Comparison of ENCODE assay signal across 5 cellular contexts in the genomic region with DNA sequence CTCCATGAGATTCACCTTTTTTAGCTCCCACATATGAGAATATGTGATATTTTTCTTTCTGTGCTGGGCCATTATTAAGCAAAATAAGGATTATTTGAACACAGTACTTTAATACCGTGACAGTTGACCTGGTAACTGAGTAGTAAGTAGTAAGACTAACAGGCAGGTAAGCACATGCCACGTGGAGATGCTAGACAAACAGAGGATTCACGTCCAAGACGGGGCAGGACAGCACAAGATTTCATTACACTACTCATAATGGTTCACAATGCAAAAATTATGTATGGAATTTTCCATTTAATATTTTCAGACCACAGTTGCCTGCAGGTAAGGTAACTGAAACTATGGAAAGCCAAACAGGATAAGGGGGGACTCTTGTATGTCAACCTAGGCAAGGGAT.
DNase-seq lines count a peak whose midpoint lies in the region; ATAC-seq and TF ChIP-seq lines count a peak whose summit lies in the region.
"Not testable (repeated sequence)": the region's sequence is repeated elsewhere in the genome, so short reads cannot be mapped to it uniquely, and the experiment has no call there.

No MANE protein-coding gene starts in this region.

- H3K27ac ChIP-seq in RWPE2 (ENCODE audit: poor library complexity, severe bottlenecking); foreskin keratinocyte; prostate gland: not testable (repeated sequence)
- H3K27ac ChIP-seq in mammary epithelial cell (ENCODE audit: insufficient read depth, low read depth, low read length) = peak overlapping the region; percentile 22

- TF ChIP-seq CTCF in RWPE2 (IDR thresholded peaks at IDR 0.05; ENCODE audit: poor library complexity, severe bottlenecking); mammary epithelial cell (conservative IDR thresholded peaks at IDR 0.05 in 1 of 2, IDR thresholded peaks at IDR 0.05 in 1 of 2; ENCODE audit: extremely low read depth in 1 of 2, insufficient read depth in 1 of 2, low read depth in 1 of 2, low read length in 2 of 2); foreskin keratinocyte (conservative IDR thresholded peaks at IDR 0.05); prostate gland (IDR thresholded peaks at IDR 0.05): not testable (repeated sequence)

- H3K79me2 ChIP-seq in mammary epithelial cell (ENCODE audit: insufficient read depth, low read length) = not testable (repeated sequence)

- WGBS in mammary epithelial cell (ENCODE audit: low coverage, missing lambda C conversion rate) = no CpG with 5 or more reads among the region's 4 CpGs
- WGBS in prostate gland = 64% methylated on average over 3 of the region's 4 CpGs

- DNase-seq in RWPE2 (ENCODE audit: low spot score); mammary epithelial cell; foreskin keratinocyte: not testable (repeated sequence)
- DNase-seq in prostate gland (ENCODE audit: low spot score) = peak; percentile 13

- not testable (repeated sequence) for H3K4me3 ChIP-seq in RWPE2 (ENCODE audit: severe bottlenecking); mammary epithelial cell (replicated peaks in 1 of 3; ENCODE audit: insufficient read depth in 1 of 3, low read depth in 2 of 3, low read length in 3 of 3); prostate gland

- ATAC-seq in RWPE2 (ENCODE audit: low read depth) (peak; percentile 95), esophagus mucosa (peak; percentile 82), foreskin keratinocyte (peak; percentile 95)

- not testable (repeated sequence) for H3K4me2 ChIP-seq in mammary epithelial cell (ENCODE audit: insufficient read depth, low read depth, low read length)

- CTCF ChIA-PET in mammary epithelial cell (lab: Charles Lee; ENCODE audit: low non-redundant PET) = not testable (repeated sequence)

- dilution Hi-C loops in mammary epithelial cell (cut with HindIII; ENCODE audit: low sequenced_read_pairs) = not testable (repeated sequence)

- H3K9ac ChIP-seq in mammary epithelial cell (ENCODE audit: insufficient read depth, low read length) = not testable (repeated sequence)

- H2AFZ ChIP-seq in mammary epithelial cell (ENCODE audit: low read depth, low read length) = not testable (repeated sequence)

- not testable (repeated sequence) for H3K9me3 ChIP-seq in RWPE2 (ENCODE audit: severe bottlenecking); mammary epithelial cell (replicated peaks; ENCODE audit: insufficient read depth, low read length); prostate gland

- H3K4me1 ChIP-seq in RWPE2 (ENCODE audit: insufficient read depth, poor library complexity, severe bottlenecking); mammary epithelial cell (ENCODE audit: insufficient read depth, low read length); foreskin keratinocyte; prostate gland (replicated peaks): not testable (repeated sequence)

- BruUV-seq in mammary epithelial cell (replicated peaks; lab: Mats Ljungman, UMichigan) = not testable (repeated sequence)

- intact Hi-C loops in mammary epithelial cell (cut with micrococcal nuclease); prostate gland (cut with DNase I): not testable (repeated sequence)

- H4K20me1 ChIP-seq in mammary epithelial cell (ENCODE audit: insufficient read depth, low read length) = not testable (repeated sequence)

- H3K36me3 ChIP-seq in RWPE2 (ENCODE audit: low read depth); mammary epithelial cell (ENCODE audit: insufficient read depth, low read length); prostate gland: not testable (repeated sequence)

- in situ Hi-C loops in mammary epithelial cell (cut with MboI; ENCODE audit: low sequenced_read_pairs in 2 of 2) = not testable (repeated sequence)

- not testable (repeated sequence) for H3K27me3 ChIP-seq in RWPE2 (ENCODE audit: insufficient read depth, poor library complexity, severe bottlenecking); mammary epithelial cell (ENCODE audit: insufficient read depth, low read length); foreskin keratinocyte; prostate gland (replicated peaks; ENCODE audit: insufficient read depth)

- not testable (repeated sequence) for TF ChIP-seq POLR2A in prostate gland (IDR thresholded peaks at IDR 0.05)
